1 cellular context compared by ENCODE assay signal in genomic region chr5:10590226-10591047, GRCh38.
TF ChIP-seq lines count a peak whose summit lies in the region.

No MANE protein-coding gene starts in this region.

TF ChIP-seq in K562, 482 proteins besides CTCF, POLR2A, EP300 and RAD21 (continued from another document):
- TF ChIP-seq, protein P1, sequence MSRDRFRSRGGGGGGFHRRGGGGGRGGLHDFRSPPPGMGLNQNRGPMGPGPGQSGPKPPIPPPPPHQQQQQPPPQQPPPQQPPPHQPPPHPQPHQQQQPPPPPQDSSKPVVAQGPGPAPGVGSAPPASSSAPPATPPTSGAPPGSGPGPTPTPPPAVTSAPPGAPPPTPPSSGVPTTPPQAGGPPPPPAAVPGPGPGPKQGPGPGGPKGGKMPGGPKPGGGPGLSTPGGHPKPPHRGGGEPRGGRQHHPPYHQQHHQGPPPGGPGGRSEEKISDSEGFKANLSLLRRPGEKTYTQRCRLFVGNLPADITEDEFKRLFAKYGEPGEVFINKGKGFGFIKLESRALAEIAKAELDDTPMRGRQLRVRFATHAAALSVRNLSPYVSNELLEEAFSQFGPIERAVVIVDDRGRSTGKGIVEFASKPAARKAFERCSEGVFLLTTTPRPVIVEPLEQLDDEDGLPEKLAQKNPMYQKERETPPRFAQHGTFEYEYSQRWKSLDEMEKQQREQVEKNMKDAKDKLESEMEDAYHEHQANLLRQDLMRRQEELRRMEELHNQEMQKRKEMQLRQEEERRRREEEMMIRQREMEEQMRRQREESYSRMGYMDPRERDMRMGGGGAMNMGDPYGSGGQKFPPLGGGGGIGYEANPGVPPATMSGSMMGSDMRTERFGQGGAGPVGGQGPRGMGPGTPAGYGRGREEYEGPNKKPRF (IDR thresholded peaks at IDR 0.05; ENCODE audit: low read depth, low read length) = no peak
TF ChIP-seq in K562: peak in this region for 49.
